Comparison of ENCODE assay signal across 8 cellular contexts in the genomic region with DNA sequence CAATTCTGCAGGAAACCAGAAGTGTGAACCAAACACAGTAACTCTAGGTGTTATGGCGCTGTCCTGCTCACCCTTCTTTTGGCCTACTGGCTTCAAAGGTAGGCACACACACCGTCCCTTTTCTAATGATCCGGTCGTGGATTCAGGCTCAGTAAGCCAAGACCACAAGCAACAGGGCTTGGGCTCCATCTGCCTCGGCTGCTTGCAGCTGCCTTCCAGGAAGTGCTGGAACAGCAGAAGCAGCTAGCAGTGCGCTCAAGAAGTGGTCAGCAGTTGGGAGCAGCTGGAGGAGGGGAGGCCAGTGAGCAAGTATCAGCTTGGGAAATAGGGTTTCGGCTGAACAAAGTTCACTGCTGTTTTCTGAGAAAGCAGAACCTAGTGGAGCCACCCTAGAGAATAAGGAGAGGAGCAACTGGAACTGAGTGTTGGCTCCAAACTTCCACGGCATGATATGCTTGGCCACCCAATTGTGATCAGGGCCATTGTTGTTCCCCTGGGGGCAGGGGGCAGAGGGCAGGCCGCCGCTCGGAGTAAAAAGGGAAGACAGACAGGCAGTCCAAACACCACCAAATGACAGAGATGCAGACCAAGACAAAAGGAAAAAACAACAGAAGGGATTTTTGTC.
DNase-seq lines count a peak whose midpoint lies in the region; ATAC-seq and TF ChIP-seq lines count a peak whose summit lies in the region.

No MANE protein-coding gene starts in this region.

- H3K9me2 ChIP-seq in OCI-LY7 (ENCODE audit: insufficient read depth, low read length) = no peaks in the 10 kb centered on the region

- H3K4me1 Mint-ChIP-seq in naive B cell = peaks cover 38 to 51% (median 40%) of the 10 kb centered on the region in 3 donors

- no peaks in the 10 kb centered on the region for H3K27me3 Mint-ChIP-seq in naive B cell

- H3K27me3 ChIP-seq in duodenal mucosa (ENCODE audit: control insufficient read depth in 1 of 2, insufficient read depth in 2 of 2, low read length in 2 of 2) = no peaks in the 10 kb centered on the region

- H3K9me3 Mint-ChIP-seq in naive B cell = no peaks in the 10 kb centered on the region

- H3K9ac ChIP-seq in duodenal mucosa (ENCODE audit: low read depth in 1 of 2, low read length in 2 of 2) = peak overlapping the region; percentile 51 to 61

- H2AFZ ChIP-seq in OCI-LY7 (ENCODE audit: low read length) = peak overlapping the region; percentile 95

- H4K20me1 ChIP-seq in OCI-LY7 (ENCODE audit: insufficient read depth, low read length) = no peaks in the 10 kb centered on the region

- no peaks in the 10 kb centered on the region for H3K9me3 ChIP-seq in OCI-LY7 (ENCODE audit: low read length)
- H3K9me3 ChIP-seq in duodenal mucosa (ENCODE audit: control insufficient read depth in 1 of 2, low read length in 2 of 2) = no peaks in the 10 kb centered on the region

- DNase-seq in activated CD4-positive, CD25-positive, alpha-beta regulatory T cell (lab: John Stamatoyannopoulos, UW) = no peak
- peak; percentile 44 for DNase-seq in OCI-LY7 (ENCODE audit: low spot score)
- DNase-seq in naive B cell = peak; percentile 21
- no peak for DNase-seq in GOT3 (lab: John Stamatoyannopoulos, UW)
- no peak for DNase-seq in cerebellar nuclear complex (lab: John Stamatoyannopoulos, UW)

- CTCF ChIA-PET in OCI-LY7 (lab: Charles Lee; ENCODE audit: unreplicated experiment) = interaction anchor here (1.0 to 1.9 kb wide), 3 partner anchors 19 to 128 kb away, joined by 5 to 7 read pairs (median 6); no protein-coding TSS in a partner anchor

- H3K27ac Mint-ChIP-seq in naive B cell = peak overlapping the region; percentile 57 to 99 (median 84)

- peak overlapping the region; percentile 25 for H3K4me3 ChIP-seq in OCI-LY7 (ENCODE audit: low read depth, low read length, poor library complexity, severe bottlenecking)
- H3K4me3 ChIP-seq in duodenal mucosa (ENCODE audit: low read depth in 1 of 2, low read length in 2 of 2) = peak overlapping the region in 1 of 2 donors; percentile 31

- H3K4me2 ChIP-seq in OCI-LY7 (ENCODE audit: low read length) = peak overlapping the region; percentile 68

- ATAC-seq in activated CD4-positive, CD25-positive, alpha-beta regulatory T cell treated with anti-CD3 and anti-CD28 coated beads, Interleukin-2, amount 50 U/mL, for 24 hours = peak; percentile 17 to 29
- ATAC-seq in naive B cell (ENCODE audit: low read depth in 2 of 2) = peak; percentile 51 to 60
- no peak for ATAC-seq in HG02678 (IDR thresholded peaks at IDR 0.05; ENCODE audit: unreplicated experiment)

- POLR2A ChIA-PET in OCI-LY7 (lab: Charles Lee) = interaction anchor here (0.5 to 4.3 kb wide), 16 partner anchors 7 to 233 kb away, joined by 3 to 18 read pairs (median 6); no protein-coding TSS in a partner anchor

- H3K4me1 ChIP-seq in OCI-LY7 (ENCODE audit: insufficient read depth, low read length, poor library complexity, severe bottlenecking) (peaks cover 65% of the 10 kb centered on the region), duodenal mucosa (ENCODE audit: control insufficient read depth in 1 of 2, insufficient read depth in 2 of 2, low read length in 2 of 2) (peaks cover 69 to 70% of the 10 kb centered on the region in 2 donors)

- H3K79me2 ChIP-seq in OCI-LY7 (ENCODE audit: insufficient read depth, low read depth, low read length) = no peaks in the 10 kb centered on the region

- H3K27ac ChIP-seq in OCI-LY7 (ENCODE audit: low read depth, low read length, poor library complexity, severe bottlenecking) (peak overlapping the region; percentile 37), duodenal mucosa (ENCODE audit: low read depth, low read length) (peak overlapping the region; percentile 63)

- no peaks in the 10 kb centered on the region for H3K36me3 Mint-ChIP-seq in naive B cell

- no peak for TF ChIP-seq CTCF in OCI-LY7 (conservative IDR thresholded peaks at IDR 0.05; ENCODE audit: low read length)

- H3K4me3 Mint-ChIP-seq in naive B cell = peak overlapping the region; percentile 9 to 90 (median 68)

- H3K36me3 ChIP-seq in OCI-LY7 (ENCODE audit: insufficient read depth, low read length) (no peaks in the 10 kb centered on the region), duodenal mucosa (ENCODE audit: control insufficient read depth in 1 of 2, insufficient read depth in 2 of 2, low read length in 2 of 2) (no peaks in the 10 kb centered on the region)

- intact Hi-C loops in OCI-LY7 (cut with micrococcal nuclease; ENCODE audit: unreplicated experiment) = no loop called here

- no TSS peak for BruUV-seq in OCI-LY7 (replicated peaks; lab: Mats Ljungman, UMichigan)

Comparison
In these comparisons a context has a peak if more than half of its experiments do, and no peak if none do; other contexts are left out.
1. DNase-seq: peak in OCI-LY7 (single experiment) and naive B cell (single experiment); none in activated CD4-positive, CD25-positive, alpha-beta regulatory T cell (0 of 4), GOT3 (single experiment) and cerebellar nuclear complex (0 of 2).